In the genomic region with DNA sequence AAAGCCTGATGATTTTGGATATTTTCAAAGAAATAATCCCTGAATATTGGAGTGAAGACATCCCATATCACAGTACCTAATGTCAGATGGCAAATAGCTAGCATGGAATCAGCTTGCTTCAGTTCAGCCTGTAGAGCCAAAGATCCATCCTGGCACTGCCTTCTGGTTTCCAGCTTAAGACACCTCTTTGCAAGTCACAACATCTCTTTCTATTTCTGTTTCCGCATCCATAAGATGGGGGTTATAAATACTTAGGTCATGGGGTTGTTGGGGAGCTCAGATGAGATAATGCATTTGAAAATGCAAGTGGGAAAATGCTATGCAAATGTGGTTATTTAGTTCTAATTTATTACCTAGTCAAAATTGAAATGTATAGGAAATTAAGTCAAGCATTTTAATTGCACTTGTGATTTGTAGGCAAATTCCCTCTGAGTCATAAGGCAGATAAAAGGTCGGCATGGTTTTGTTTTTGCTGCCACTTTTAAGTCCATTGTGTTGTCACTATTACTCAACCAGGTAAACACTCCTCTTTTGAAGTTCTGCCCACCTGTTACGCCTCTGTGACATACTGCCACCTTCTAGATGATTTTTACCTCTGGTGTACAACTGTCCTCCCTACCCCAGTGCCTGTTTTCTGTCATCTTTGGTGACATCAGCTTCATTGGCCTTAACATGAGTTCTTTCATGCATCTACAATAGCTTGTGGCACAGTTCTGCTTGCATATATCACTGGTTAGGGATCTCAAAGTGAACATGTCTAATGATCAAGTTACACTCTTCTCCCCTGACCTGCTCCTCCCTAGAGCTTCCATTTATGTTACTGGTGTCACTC, we compare ENCODE assay signal across 10 cellular contexts.
DNase-seq lines count a peak whose midpoint lies in the region; ATAC-seq, FAIRE-seq and TF ChIP-seq lines count a peak whose summit lies in the region.
"Had no signal": no experiment of that assay in that cellular context is flagged by ENCODE, and none has a peak within 500 bp of the region (broad histone marks: within the 10 kb centered on the region; RNA-seq: fewer than 3 reads in every experiment).

No MANE protein-coding gene starts in this region.

- H3K4me3 ChIP-seq in HEK293 (ENCODE audit: low read depth, low read length) (no peak overlapping the region), left lung (no peak overlapping the region)

- CTCF ChIA-PET in HEK293 (lab: Yijun Ruan, JAX) = interaction anchor here (0.6 kb wide), 1 partner anchor 234 kb away, joined by 5 read pairs; no protein-coding TSS in a partner anchor

- ATAC-seq in left lung (peak; percentile 72), HG02970 (IDR thresholded peaks at IDR 0.05; ENCODE audit: low FRiP score, unreplicated experiment) (no peak)

- H3K27ac ChIP-seq in HEK293 (ENCODE audit: extremely low read depth, low read depth, low read length) (no peak overlapping the region), left lung (no peak overlapping the region)

- intact Hi-C loops in left lung (cut with DNase I) = no loop called here

- FAIRE-seq in GM19239 (lab: Jason Lieb, UNC) = no peak
- FAIRE-seq: colon had no signal

- TF ChIP-seq CTCF in HEK293 (tag by site-specific recombination; IDR thresholded peaks at IDR 0.05) (no peak), left lung (IDR thresholded peaks at IDR 0.05) (no peak)

- H3K4me1 ChIP-seq in HEK293 (ENCODE audit: control insufficient read depth, insufficient read depth, low read length) = peaks cover 8% of the 10 kb centered on the region
- no peaks in the 10 kb centered on the region for H3K4me1 ChIP-seq in left lung

- POLR2A ChIA-PET in HEK293 (lab: Yijun Ruan, JAX) = no interaction called here

- H3K9me3 ChIP-seq in HEK293 (ENCODE audit: control insufficient read depth, insufficient read depth, low read depth, low read length) (no peaks in the 10 kb centered on the region), left lung (no peaks in the 10 kb centered on the region)

- DNase-seq in NCI-H82 (lab: John Stamatoyannopoulos, UW) = peak; percentile 30
- DNase-seq in NCI-H82 treated with DMSO at 0.1 percent for 48 hours (lab: John Stamatoyannopoulos, UW; ENCODE audit: unreplicated experiment) = no peak
- DNase-seq in NCI-H2196 treated with DMSO at 0.1 percent for 48 hours (lab: John Stamatoyannopoulos, UW; ENCODE audit: unreplicated experiment) = peak; percentile 53
- no peak for DNase-seq in left lung
- DNase-seq in NCI-H446 (lab: John Stamatoyannopoulos, UW) = no peak
- no peak for DNase-seq in GM19239 (ENCODE audit: insufficient read length, low spot score)
- DNase-seq: NCI-H1694 treated with DMSO at 0.1 percent for 48 hours had no signal

- no peaks in the 10 kb centered on the region for H3K27me3 ChIP-seq in left lung

- H3K36me3 ChIP-seq in HEK293 (ENCODE audit: control insufficient read depth in 2 of 2, insufficient read depth in 1 of 2, low read length in 2 of 2) (no peaks in the 10 kb centered on the region), left lung (no peaks in the 10 kb centered on the region)

TF ChIP-seq in HEK293, 187 proteins besides CTCF, POLR2A, EP300 and RAD21:
- peak; percentile 60 for TF ChIP-seq ZNF366 (tag by site-specific recombination; conservative IDR thresholded peaks at IDR 0.05)
- TF ChIP-seq WT1 (tag by site-specific recombination; IDR thresholded peaks at IDR 0.05) = 0 out of 2 replicates have a peak, but pooled peaks have one; percentile 38
- no peak for TF ChIP-seq ZFP37 (tag by site-specific recombination; IDR thresholded peaks at IDR 0.05)
- TF ChIP-seq, protein P1, sequence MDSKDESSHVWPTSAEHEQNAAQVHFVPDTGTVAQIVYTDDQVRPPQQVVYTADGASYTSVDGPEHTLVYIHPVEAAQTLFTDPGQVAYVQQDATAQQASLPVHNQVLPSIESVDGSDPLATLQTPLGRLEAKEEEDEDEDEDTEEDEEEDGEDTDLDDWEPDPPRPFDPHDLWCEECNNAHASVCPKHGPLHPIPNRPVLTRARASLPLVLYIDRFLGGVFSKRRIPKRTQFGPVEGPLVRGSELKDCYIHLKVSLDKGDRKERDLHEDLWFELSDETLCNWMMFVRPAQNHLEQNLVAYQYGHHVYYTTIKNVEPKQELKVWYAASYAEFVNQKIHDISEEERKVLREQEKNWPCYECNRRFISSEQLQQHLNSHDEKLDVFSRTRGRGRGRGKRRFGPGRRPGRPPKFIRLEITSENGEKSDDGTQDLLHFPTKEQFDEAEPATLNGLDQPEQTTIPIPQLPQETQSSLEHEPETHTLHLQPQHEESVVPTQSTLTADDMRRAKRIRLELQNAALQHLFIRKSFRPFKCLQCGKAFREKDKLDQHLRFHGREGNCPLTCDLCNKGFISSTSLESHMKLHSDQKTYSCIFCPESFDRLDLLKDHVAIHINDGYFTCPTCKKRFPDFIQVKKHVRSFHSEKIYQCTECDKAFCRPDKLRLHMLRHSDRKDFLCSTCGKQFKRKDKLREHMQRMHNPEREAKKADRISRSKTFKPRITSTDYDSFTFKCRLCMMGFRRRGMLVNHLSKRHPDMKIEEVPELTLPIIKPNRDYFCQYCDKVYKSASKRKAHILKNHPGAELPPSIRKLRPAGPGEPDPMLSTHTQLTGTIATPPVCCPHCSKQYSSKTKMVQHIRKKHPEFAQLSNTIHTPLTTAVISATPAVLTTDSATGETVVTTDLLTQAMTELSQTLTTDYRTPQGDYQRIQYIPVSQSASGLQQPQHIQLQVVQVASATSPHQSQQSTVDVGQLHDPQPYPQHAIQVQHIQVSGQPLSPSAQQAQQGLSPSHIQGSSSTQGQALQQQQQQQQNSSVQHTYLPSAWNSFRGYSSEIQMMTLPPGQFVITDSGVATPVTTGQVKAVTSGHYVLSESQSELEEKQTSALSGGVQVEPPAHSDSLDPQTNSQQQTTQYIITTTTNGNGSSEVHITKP (tag by site-specific recombination; IDR thresholded peaks at IDR 0.05) = no peak
- TF ChIP-seq FEZF1 (tag by site-specific recombination; IDR thresholded peaks at IDR 0.05) = peak; percentile 53
- TF ChIP-seq MEIS1 (CRISPR knock-in tag; IDR thresholded peaks at IDR 0.05; ENCODE audit: borderline replicate concordance) = no peak
- TF ChIP-seq, protein P2, sequence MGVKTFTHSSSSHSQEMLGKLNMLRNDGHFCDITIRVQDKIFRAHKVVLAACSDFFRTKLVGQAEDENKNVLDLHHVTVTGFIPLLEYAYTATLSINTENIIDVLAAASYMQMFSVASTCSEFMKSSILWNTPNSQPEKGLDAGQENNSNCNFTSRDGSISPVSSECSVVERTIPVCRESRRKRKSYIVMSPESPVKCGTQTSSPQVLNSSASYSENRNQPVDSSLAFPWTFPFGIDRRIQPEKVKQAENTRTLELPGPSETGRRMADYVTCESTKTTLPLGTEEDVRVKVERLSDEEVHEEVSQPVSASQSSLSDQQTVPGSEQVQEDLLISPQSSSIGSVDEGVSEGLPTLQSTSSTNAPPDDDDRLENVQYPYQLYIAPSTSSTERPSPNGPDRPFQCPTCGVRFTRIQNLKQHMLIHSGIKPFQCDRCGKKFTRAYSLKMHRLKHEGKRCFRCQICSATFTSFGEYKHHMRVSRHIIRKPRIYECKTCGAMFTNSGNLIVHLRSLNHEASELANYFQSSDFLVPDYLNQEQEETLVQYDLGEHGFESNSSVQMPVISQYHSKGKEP (tag by site-specific recombination; IDR thresholded peaks at IDR 0.05) = no peak
- TF ChIP-seq ZNF600 (tag by site-specific recombination; IDR thresholded peaks at IDR 0.05) = peak; percentile 48; the same call in 1 of the 2 replicates
- no peak for TF ChIP-seq ZNF350 (tag by site-specific recombination; IDR thresholded peaks at IDR 0.05)
- peak; percentile 45; the same call in 1 of the 2 replicates for TF ChIP-seq SCRT1 (tag by site-specific recombination; IDR thresholded peaks at IDR 0.05; ENCODE audit: borderline replicate concordance)
- no peak for TF ChIP-seq ZNF311 (tag by site-specific recombination; IDR thresholded peaks at IDR 0.05; ENCODE audit: borderline replicate concordance)
- TF ChIP-seq, protein P3, sequence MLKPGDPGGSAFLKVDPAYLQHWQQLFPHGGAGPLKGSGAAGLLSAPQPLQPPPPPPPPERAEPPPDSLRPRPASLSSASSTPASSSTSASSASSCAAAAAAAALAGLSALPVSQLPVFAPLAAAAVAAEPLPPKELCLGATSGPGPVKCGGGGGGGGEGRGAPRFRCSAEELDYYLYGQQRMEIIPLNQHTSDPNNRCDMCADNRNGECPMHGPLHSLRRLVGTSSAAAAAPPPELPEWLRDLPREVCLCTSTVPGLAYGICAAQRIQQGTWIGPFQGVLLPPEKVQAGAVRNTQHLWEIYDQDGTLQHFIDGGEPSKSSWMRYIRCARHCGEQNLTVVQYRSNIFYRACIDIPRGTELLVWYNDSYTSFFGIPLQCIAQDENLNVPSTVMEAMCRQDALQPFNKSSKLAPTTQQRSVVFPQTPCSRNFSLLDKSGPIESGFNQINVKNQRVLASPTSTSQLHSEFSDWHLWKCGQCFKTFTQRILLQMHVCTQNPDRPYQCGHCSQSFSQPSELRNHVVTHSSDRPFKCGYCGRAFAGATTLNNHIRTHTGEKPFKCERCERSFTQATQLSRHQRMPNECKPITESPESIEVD (tag by site-specific recombination; IDR thresholded peaks at IDR 0.05) = 0 out of 2 replicates have a peak, but pooled peaks have one; percentile 8
- TF ChIP-seq ZBTB48 (tag by site-specific recombination; IDR thresholded peaks at IDR 0.05) = peak; percentile 41; the same call in 1 of the 2 replicates
- no peak for TF ChIP-seq ZNF701 (tag by site-specific recombination; IDR thresholded peaks at IDR 0.05)
- no peak for TF ChIP-seq ZNF555 (tag by site-specific recombination; conservative IDR thresholded peaks at IDR 0.05)
- TF ChIP-seq SCRT2 (tag by site-specific recombination; IDR thresholded peaks at IDR 0.05) = peak; percentile 96
TF ChIP-seq in HEK293: peak in this region for 8.

Comparison
In these comparisons a context has a peak if more than half of its experiments do, and no peak if none do; other contexts are left out.
1. DNase-seq: peak in NCI-H82 (single experiment) and NCI-H2196 treated with DMSO at 0.1 percent for 48 hours (single experiment); none in NCI-H82 treated with DMSO at 0.1 percent for 48 hours (single experiment), left lung (0 of 2), NCI-H446 (0 of 2) and GM19239 (single experiment).